Comparison of ENCODE assay signal across 15 cellular contexts in genomic region chr15:61830536-61831330, GRCh38.
DNase-seq lines count a peak whose midpoint lies in the region; ATAC-seq, FAIRE-seq and TF ChIP-seq lines count a peak whose summit lies in the region.
"Had no signal": no experiment of that assay in that cellular context is flagged by ENCODE, and none has a peak within 500 bp of the region (broad histone marks: within the 10 kb centered on the region; RNA-seq: fewer than 3 reads in every experiment).

No MANE protein-coding gene starts in this region.

- TF ChIP-seq CTCF in H1 (IDR thresholded peaks at IDR 0.05; ENCODE audit: control extremely low read depth in 1 of 3, insufficient read depth in 1 of 3, low read depth in 1 of 3, low read length in 3 of 3) = no peak
- TF ChIP-seq CTCF in endothelial cell (IDR thresholded peaks at IDR 0.05; ENCODE audit: unreplicated experiment) = no peak

- 0 out of 2 replicates have a peak overlapping the region, but pooled peaks have one; percentile 29 for H3K18ac ChIP-seq in H1 (ENCODE audit: extremely low read depth, low read length)

- 0 out of 2 replicates have a peak overlapping the region, but pooled peaks have one; percentile 72 for H2BK20ac ChIP-seq in H1 (ENCODE audit: low read length)

- no peak for ATAC-seq in HG02571 (IDR thresholded peaks at IDR 0.05; ENCODE audit: unreplicated experiment)
- no peak for ATAC-seq in activated CD4-positive, CD25-positive, alpha-beta regulatory T cell treated with anti-CD3 and anti-CD28 coated beads, Interleukin-2, amount 50 U/mL, for 24 hours

- TF ChIP-seq POLR2A in H1 (IDR thresholded peaks at IDR 0.05; ENCODE audit: control extremely low read depth in 1 of 2, low read depth in 2 of 2, low read length in 2 of 2) = no peak

- TF ChIP-seq RAD21 in H1 (IDR thresholded peaks at IDR 0.05 in 1 of 2, conservative IDR thresholded peaks at IDR 0.05 in 1 of 2; ENCODE audit: low read depth in 2 of 2, low read length in 2 of 2) = no peak

- H4K8ac ChIP-seq in H1 (ENCODE audit: extremely low read depth, insufficient read depth, low read length) = peak overlapping the region; percentile 18; the same call in 1 of the 2 replicates

- H2BK5ac ChIP-seq in H1 (ENCODE audit: low read depth, low read length) = 0 out of 2 replicates have a peak overlapping the region, but pooled peaks have one; percentile 20

- H2AK5ac ChIP-seq in H1 (ENCODE audit: low read depth, low read length) = no peak overlapping the region

- no peak for TF ChIP-seq EP300 in H1 (IDR thresholded peaks at IDR 0.05; ENCODE audit: borderline replicate concordance in 1 of 2, low read depth in 2 of 2, low read length in 2 of 2)

- H4K5ac ChIP-seq in H1 (ENCODE audit: insufficient read length, low read depth, low read length) = no peak overlapping the region

- H3K4me2 ChIP-seq in H1 (ENCODE audit: insufficient read depth in 1 of 2, low read depth in 2 of 2, low read length in 2 of 2) = 0 out of 4 replicates have a peak overlapping the region, but pooled peaks of 1 of the 2 experiments have one; percentile 19

- H3K14ac ChIP-seq in H1 (ENCODE audit: insufficient read length) = no peak overlapping the region

- no peak for FAIRE-seq in H1 (lab: Jason Lieb, UNC)
- peak; percentile 79 for FAIRE-seq in urothelium cell line (lab: Jason Lieb, UNC)
- FAIRE-seq: A204.1 had no signal

- H3K4ac ChIP-seq in H1 (replicated peaks; ENCODE audit: insufficient read length, low read depth, low read length) = no peak overlapping the region

- H3K9me3 ChIP-seq in H1 (ENCODE audit: insufficient read depth in 2 of 2, low read depth in 1 of 2, low read length in 1 of 2) = no peaks in the 10 kb centered on the region

- POLR2A ChIA-PET in activated CD4-positive, alpha-beta T cell treated with anti-CD3 and anti-CD28 coated beads, Interleukin-2, amount 10 ng/mL, durations not matched to agents 7 days and 5 days (lab: Charles Lee) = no interaction called here
- POLR2A ChIA-PET in H1 (lab: Charles Lee; ENCODE audit: partially characterized antibody) = no interaction called here

- H3K36me3 Mint-ChIP-seq in activated CD4-positive, alpha-beta T cell treated with anti-CD3 and anti-CD28 coated beads, Interleukin-2, amount 10 ng/mL, durations not matched to agents 7 days and 5 days (ENCODE audit: low read depth) = no peaks in the 10 kb centered on the region
- no peaks in the 10 kb centered on the region for H3K36me3 Mint-ChIP-seq in endothelial cell (ENCODE audit: low read depth, unreplicated experiment)
- H3K36me3 Mint-ChIP-seq: CD4-positive, alpha-beta memory T cell had no signal

- H4K91ac ChIP-seq in H1 (replicated peaks; ENCODE audit: insufficient read length, low read length) = peak overlapping the region; percentile 61

- no peaks in the 10 kb centered on the region for H3K23me2 ChIP-seq in H1 (ENCODE audit: low read depth, low read length)

- no peaks in the 10 kb centered on the region for H4K20me1 ChIP-seq in H1 (replicated peaks in 1 of 2; ENCODE audit: control insufficient read depth in 1 of 2, insufficient read depth in 2 of 2, low read length in 2 of 2)

- no peaks in the 10 kb centered on the region for H3K27me3 ChIP-seq in H1 (replicated peaks in 1 of 4; ENCODE audit: control insufficient read depth in 3 of 4, extremely low read depth in 1 of 4, insufficient read depth in 3 of 4, low read length in 3 of 4)

- no peak overlapping the region for H2BK120ac ChIP-seq in H1 (replicated peaks; ENCODE audit: low read depth, low read length)

- H3K36me3 ChIP-seq in H1 (ENCODE audit: control insufficient read depth in 2 of 4, insufficient read depth in 4 of 4, low read length in 3 of 4) = no peaks in the 10 kb centered on the region

- no peak overlapping the region for H3K4me3 Mint-ChIP-seq in activated CD4-positive, alpha-beta T cell treated with anti-CD3 and anti-CD28 coated beads, Interleukin-2, amount 10 ng/mL, durations not matched to agents 7 days and 5 days
- H3K4me3 Mint-ChIP-seq in endothelial cell (ENCODE audit: unreplicated experiment) = no peak overlapping the region
- H3K4me3 Mint-ChIP-seq: CD4-positive, alpha-beta memory T cell had no signal

- WGBS in H1 (ENCODE audit: extremely low coverage in 1 of 2, insufficient coverage in 1 of 2, insufficient read length in 1 of 2, insufficient replicate concordance in 2 of 2, low coverage in 1 of 2, low lambda C conversion rate in 2 of 2, missing lambda C conversion rate in 1 of 2), 2 experiments = 90% methylated on average over 12 of the region's 12 CpGs; no CpG with 5 or more reads in 1 of the 2 experiments

- peaks cover 5% of the 10 kb centered on the region for H3K27me3 Mint-ChIP-seq in activated CD4-positive, alpha-beta T cell treated with anti-CD3 and anti-CD28 coated beads, Interleukin-2, amount 10 ng/mL, durations not matched to agents 7 days and 5 days
- H3K27me3 Mint-ChIP-seq in endothelial cell (ENCODE audit: unreplicated experiment) = peaks cover 5% of the 10 kb centered on the region

- no peak overlapping the region for H3K4me3 ChIP-seq in H1 (ENCODE audit: extremely low read depth in 1 of 4, insufficient read depth in 2 of 4, low read depth in 3 of 4, low read length in 4 of 4)

- peak overlapping the region; percentile 71; the same call in 1 of the 2 replicates for H2BK12ac ChIP-seq in H1 (ENCODE audit: low read depth, low read length)

- H3K79me2 ChIP-seq in H1 (ENCODE audit: control insufficient read depth in 1 of 2, insufficient read depth in 2 of 2, low read length in 2 of 2) = no peaks in the 10 kb centered on the region

- H3K79me1 ChIP-seq in H1 (ENCODE audit: low read depth, low read length) = no peaks in the 10 kb centered on the region

- 0 out of 2 replicates have a peak overlapping the region, but pooled peaks have one; percentile 37 for H2AFZ ChIP-seq in H1 (ENCODE audit: low read length)

- H3K27ac ChIP-seq in H1 (ENCODE audit: low read depth, low read length) = no peak overlapping the region

- no peak overlapping the region for H3K23ac ChIP-seq in H1 (ENCODE audit: insufficient read length)

- peaks cover 0 to 9% (median under 1%) of the 10 kb centered on the region in 4 experiments; a peak in 5 of 7 replicates for H3K4me1 ChIP-seq in H1 (replicated peaks in 1 of 4; ENCODE audit: control insufficient read depth in 3 of 4, insufficient read depth in 4 of 4, low read length in 3 of 4)

- peaks cover 10% of the 10 kb centered on the region for H3K4me1 Mint-ChIP-seq in activated CD4-positive, alpha-beta T cell treated with anti-CD3 and anti-CD28 coated beads, Interleukin-2, amount 10 ng/mL, durations not matched to agents 7 days and 5 days
- peaks cover 3% of the 10 kb centered on the region for H3K4me1 Mint-ChIP-seq in endothelial cell (ENCODE audit: unreplicated experiment)

- H3K9ac ChIP-seq in H1 (replicated peaks in 1 of 4; ENCODE audit: extremely low read depth in 1 of 4, low read depth in 3 of 4, low read length in 3 of 4) = no peak overlapping the region

- CTCF ChIA-PET in activated CD4-positive, alpha-beta T cell treated with anti-CD3 and anti-CD28 coated beads, Interleukin-2, amount 10 ng/mL, durations not matched to agents 7 days and 5 days (lab: Charles Lee) = no interaction called here
- CTCF ChIA-PET in H1 (lab: Charles Lee; ENCODE audit: partially characterized antibody) = interaction anchor here (0.6 to 4.9 kb wide), 8 partner anchors 10 to 663 kb away, joined by 3 to 56 read pairs (median 6); no protein-coding TSS in a partner anchor

- DNase-seq in activated CD4-positive, alpha-beta T cell treated with anti-CD3 and anti-CD28 coated beads, Interleukin-2, amount 10 ng/mL, durations not matched to agents 7 days and 5 days = no peak
- no peak for DNase-seq in activated CD4-positive, alpha-beta T cell treated with anti-CD3 and anti-CD28 coated beads for 4 hours
- DNase-seq in MV-4-11 (lab: John Stamatoyannopoulos, UW) (peak; percentile 26), H1 (ENCODE audit: low read depth in 1 of 2, low spot score in 2 of 2) (no peak), urothelium cell line (ENCODE audit: low spot score) (no peak), endothelial cell (ENCODE audit: low spot score) (no peak)
- DNase-seq: CD4-positive, alpha-beta memory T cell; GOT3; Karpas-422; NCI-H1048; NCI-H226; SW 1271 had no signal

- 0 out of 2 replicates have a peak overlapping the region, but pooled peaks have one; percentile 72 for H2BK15ac ChIP-seq in H1 (ENCODE audit: low read length)

- no peak overlapping the region for H3K56ac ChIP-seq in H1 (replicated peaks; ENCODE audit: insufficient read length, low read depth, low read length)

- no peaks in the 10 kb centered on the region for H3K9me3 Mint-ChIP-seq in activated CD4-positive, alpha-beta T cell treated with anti-CD3 and anti-CD28 coated beads, Interleukin-2, amount 10 ng/mL, durations not matched to agents 7 days and 5 days
- H3K9me3 Mint-ChIP-seq in endothelial cell (ENCODE audit: unreplicated experiment) = no peaks in the 10 kb centered on the region
- H3K9me3 Mint-ChIP-seq: CD4-positive, alpha-beta memory T cell had no signal

- peak overlapping the region; percentile 31 for H3K27ac Mint-ChIP-seq in activated CD4-positive, alpha-beta T cell treated with anti-CD3 and anti-CD28 coated beads, Interleukin-2, amount 10 ng/mL, durations not matched to agents 7 days and 5 days
- no peak overlapping the region for H3K27ac Mint-ChIP-seq in endothelial cell (ENCODE audit: unreplicated experiment)
- H3K27ac Mint-ChIP-seq: CD4-positive, alpha-beta memory T cell had no signal

TF ChIP-seq in H1, 55 proteins besides CTCF, POLR2A, EP300 and RAD21 (continues in another document):
- TF ChIP-seq SIX5 (IDR thresholded peaks at IDR 0.05; ENCODE audit: low read depth, low read length) = no peak
